ENCODE assay signal across 20 cellular contexts in the genomic region with DNA sequence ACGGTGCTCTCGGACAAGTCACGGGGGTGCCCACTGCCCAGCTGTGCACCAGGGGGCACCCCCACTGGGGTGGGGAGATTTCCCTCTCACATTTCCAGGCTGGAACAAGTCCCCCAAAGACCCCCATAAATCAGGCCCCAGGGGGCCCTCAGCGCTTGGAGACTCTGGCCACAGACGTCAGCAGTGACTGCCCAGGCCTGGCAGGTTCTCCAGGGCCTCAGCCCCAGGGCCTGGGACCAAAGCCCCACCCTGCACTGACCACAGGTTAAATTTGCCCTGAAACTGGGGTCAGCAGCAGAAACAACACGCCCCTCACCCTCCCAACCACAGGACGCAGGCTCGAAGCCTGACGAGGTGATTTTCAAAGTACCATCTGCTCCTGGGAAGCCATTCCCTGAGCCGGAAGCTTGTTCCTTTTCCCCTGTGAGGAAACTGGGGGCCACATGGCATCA. TPM values are rescaled to one million over a fixed set of nuclear protein-coding genes. Genes with fewer than 3 reads are reported as not detected.
A peak's percentile ranks its signal among the peaks of the same experiment; 100 is the strongest.
DNase-seq lines count a peak whose midpoint lies in the region; ATAC-seq and TF ChIP-seq lines count a peak whose summit lies in the region.
"Had no signal": no experiment of that assay in that cellular context is flagged by ENCODE, and none has a peak within 500 bp of the region (broad histone marks: within the 10 kb centered on the region; RNA-seq: fewer than 3 reads in every experiment).

No MANE protein-coding gene starts in this region.

- WGBS in transverse colon (ENCODE audit: low coverage in 1 of 2), 2 donors: 90% methylated on average over 10 of the region's 10 CpGs; no CpG with 5 or more reads in 1 of the 2 donors

- no peaks in the 10 kb centered on the region for H3K27me3 Mint-ChIP-seq in activated T-cell treated with anti-CD3 and anti-CD28 coated beads, Interleukin-2, amount 50 U/mL, for 24 hours
- no peaks in the 10 kb centered on the region for H3K27me3 Mint-ChIP-seq in T-helper 17 cell
- H3K27me3 Mint-ChIP-seq: naive B cell had no signal

- intact Hi-C loops in transverse colon (cut with DNase I; ENCODE audit: low total_unique reads): loop anchor here (10.0 kb wide), 1 partner anchor 99 kb away; no protein-coding TSS in a partner anchor

- H3K27me3 ChIP-seq in NT2/D1 (ENCODE audit: insufficient read depth, insufficient read length) (no peaks in the 10 kb centered on the region), transverse colon (no peaks in the 10 kb centered on the region)
- H3K27me3 ChIP-seq: cardiac muscle cell, SJCRH30 had no signal

- peak overlapping the region; percentile 33 for H3K9ac ChIP-seq in NT2/D1 (ENCODE audit: insufficient read length, low read depth)

- no peaks in the 10 kb centered on the region for H3K9me3 Mint-ChIP-seq in activated T-cell treated with anti-CD3 and anti-CD28 coated beads, Interleukin-2, amount 50 U/mL, for 24 hours
- H3K9me3 Mint-ChIP-seq: activated T-helper 1 cell treated with anti-CD3 and anti-CD28 coated beads, Interleukin-12 subunit alpha, Interleukin-12 subunit beta, Interleukin-2, Interleukin-4 antibody, amounts not matched to agents 30 ng/mL and 10 ng/mL and 1 ng/mL, durations not matched to agents 14 hours and 24 hours and 36 hours; naive B cell had no signal

- H3K9me3 ChIP-seq in NT2/D1 (ENCODE audit: insufficient read depth, low read length) (no peaks in the 10 kb centered on the region), transverse colon (no peaks in the 10 kb centered on the region), T-helper 17 cell (ENCODE audit: control insufficient read depth, low read length, poor library complexity, severe bottlenecking) (no peaks in the 10 kb centered on the region)
- H3K9me3 ChIP-seq: HAP-1, SJCRH30 had no signal

- H3K36me3 ChIP-seq in NT2/D1 (ENCODE audit: insufficient read depth, insufficient read length, low read length): peaks cover 40% of the 10 kb centered on the region
- H3K36me3 ChIP-seq in transverse colon: no peaks in the 10 kb centered on the region
- H3K36me3 ChIP-seq: cardiac muscle cell, HAP-1, SJCRH30 had no signal

- TF ChIP-seq CTCF in transverse colon (IDR thresholded peaks at IDR 0.05): no peak

- DNase-seq in activated T-cell treated with anti-CD3 and anti-CD28 coated beads, Interleukin-2, amount 50 U/mL, for 24 hours: peak; percentile 27
- no peak for DNase-seq in activated T-cell treated with anti-CD3 and anti-CD28 coated beads for 4 hours
- DNase-seq in NT2/D1 (ENCODE audit: low read depth, low spot score): no peak
- DNase-seq in left kidney (ENCODE audit: low read depth, low spot score): peak; percentile 29
- DNase-seq in transverse colon: no peak
- no peak for DNase-seq in SKM-1 (lab: John Stamatoyannopoulos, UW; ENCODE audit: unreplicated experiment)
- no peak for DNase-seq in T-helper 17 cell
- DNase-seq: activated CD4-positive, alpha-beta T cell treated with anti-CD3 and anti-CD28 coated beads, Interleukin-2, amount 50 U/mL, for 1 hour; effector CD4-positive, alpha-beta T cell; GDM1; naive B cell; NCI-H2029; PC-3; SJCRH30; stimulated activated CD4-positive, alpha-beta T cell treated with anti-CD3 and anti-CD28 coated beads, Interleukin-15, amount 100 ng/mL, for 24 hours; stimulated activated naive CD4-positive, alpha-beta T cell treated with Interleukin-2 at 50 U/mL for 16 hours had no signal

- no peak for TF ChIP-seq EP300 in transverse colon (IDR thresholded peaks at IDR 0.05; ENCODE audit: low read depth)

- no peak for ATAC-seq in T-helper 17 cell
- no peak for ATAC-seq in HG02759 (IDR thresholded peaks at IDR 0.05; ENCODE audit: unreplicated experiment)
- ATAC-seq: PC-3 had no signal

- in situ Hi-C loops in transverse colon (cut with MboI; ENCODE audit: low pct_ligation_motif_present in 1 of 4, low pct_unique_long_range_greater_than_20kb in 1 of 4, low sequenced_read_pairs in 3 of 4): loop anchor here in 2 of 4 donors (10.0 kb wide), 2 partner anchors 129 to 579 kb away; partner anchors contain the start of gene LSG1 (in 1 of the 2)

- H3K27ac Mint-ChIP-seq in activated T-cell treated with anti-CD3 and anti-CD28 coated beads, Interleukin-2, amount 50 U/mL, for 24 hours: no peak overlapping the region
- no peak overlapping the region for H3K27ac Mint-ChIP-seq in T-helper 17 cell
- H3K27ac Mint-ChIP-seq: activated T-helper 1 cell treated with anti-CD3 and anti-CD28 coated beads, Interleukin-12 subunit alpha, Interleukin-12 subunit beta, Interleukin-2, Interleukin-4 antibody, amounts not matched to agents 30 ng/mL and 10 ng/mL and 1 ng/mL, durations not matched to agents 14 hours and 24 hours and 36 hours had no signal

- H3K4me1 Mint-ChIP-seq in activated T-cell treated with anti-CD3 and anti-CD28 coated beads, Interleukin-2, amount 50 U/mL, for 24 hours (ENCODE audit: low read depth): peaks cover 46% of the 10 kb centered on the region
- H3K4me1 Mint-ChIP-seq in T-helper 17 cell: peaks cover 15% of the 10 kb centered on the region

- H3K4me3 Mint-ChIP-seq in activated T-cell treated with anti-CD3 and anti-CD28 coated beads, Interleukin-2, amount 50 U/mL, for 24 hours: no peak overlapping the region
- no peak overlapping the region for H3K4me3 Mint-ChIP-seq in T-helper 17 cell
- H3K4me3 Mint-ChIP-seq: activated T-helper 1 cell treated with anti-CD3 and anti-CD28 coated beads, Interleukin-12 subunit alpha, Interleukin-12 subunit beta, Interleukin-2, Interleukin-4 antibody, amounts not matched to agents 30 ng/mL and 10 ng/mL and 1 ng/mL, durations not matched to agents 14 hours and 24 hours and 36 hours had no signal

- H3K36me3 Mint-ChIP-seq in activated T-cell treated with anti-CD3 and anti-CD28 coated beads, Interleukin-2, amount 50 U/mL, for 24 hours (ENCODE audit: low read depth): no peaks in the 10 kb centered on the region
- H3K36me3 Mint-ChIP-seq in T-helper 17 cell (ENCODE audit: low read depth): no peaks in the 10 kb centered on the region
- H3K36me3 Mint-ChIP-seq: naive B cell had no signal

- no peak overlapping the region for H3K4me3 ChIP-seq in NT2/D1 (ENCODE audit: insufficient read length, low read depth)
- no peak overlapping the region for H3K4me3 ChIP-seq in transverse colon
- H3K4me3 ChIP-seq: cardiac muscle cell, HAP-1, SJCRH30 had no signal

- no peak for TF ChIP-seq POLR2A in transverse colon (IDR thresholded peaks at IDR 0.05)

- H3K4me1 ChIP-seq in NT2/D1 (ENCODE audit: insufficient read depth, insufficient read length) (peaks cover 25% of the 10 kb centered on the region), transverse colon (peaks cover 11 to 31% (median 18%) of the 10 kb centered on the region in 4 donors)

- peak overlapping the region; percentile 2 to 87 (median 70) for H3K27ac ChIP-seq in transverse colon
- H3K27ac ChIP-seq: cardiac muscle cell had no signal

RNA-seq across cellular contexts. Expression of gene XXYLT1, which starts 17.0 kb away (rescaled TPM):
- 1 to 10 TPM; 3.0 to 10.0 (median 5.9) TPM for total RNA-seq in transverse colon
- total RNA-seq in T-helper 17 cell: 1 to 10 TPM; 7.6 to 7.7 TPM

Comparison
In these comparisons a context has a peak if more than half of its experiments do, and no peak if none do; other contexts are left out.
1. DNase-seq: peak in activated T-cell treated with anti-CD3 and anti-CD28 coated beads, Interleukin-2, amount 50 U/mL, for 24 hours (single experiment) and left kidney (single experiment); none in activated T-cell treated with anti-CD3 and anti-CD28 coated beads for 4 hours (single experiment), NT2/D1 (single experiment), transverse colon (single experiment), SKM-1 (single experiment) and T-helper 17 cell (0 of 3).